Comparison of ENCODE assay signal across 11 cellular contexts in genomic region chr6:157614026-157614484, GRCh38.
DNase-seq lines count a peak whose midpoint lies in the region; ATAC-seq and TF ChIP-seq lines count a peak whose summit lies in the region.
"Had no signal": no experiment of that assay in that cellular context is flagged by ENCODE, and none has a peak within 500 bp of the region (broad histone marks: within the 10 kb centered on the region; RNA-seq: fewer than 3 reads in every experiment).

No MANE protein-coding gene starts in this region.

- H3K36me3 ChIP-seq in mucosa of descending colon (ENCODE audit: low read depth) = no peaks in the 10 kb centered on the region
- H3K36me3 ChIP-seq in sigmoid colon = no peaks in the 10 kb centered on the region
- H3K36me3 ChIP-seq: thyroid gland had no signal

- ATAC-seq in HG02938 (IDR thresholded peaks at IDR 0.05; ENCODE audit: unreplicated experiment) (peak; percentile 74), mucosa of descending colon (peak; percentile 84), HG03025 (IDR thresholded peaks at IDR 0.05; ENCODE audit: low FRiP score, unreplicated experiment) (no peak), HG02884 (IDR thresholded peaks at IDR 0.05; ENCODE audit: unreplicated experiment) (no peak)
- ATAC-seq: activated CD4-positive, CD25-positive, alpha-beta regulatory T cell treated with anti-CD3 and anti-CD28 coated beads, Interleukin-2, amount 50 U/mL, for 24 hours had no signal

- DNase-seq in GM04504 (ENCODE audit: low read depth) (peak; percentile 58), RPMI7951 (ENCODE audit: low read depth) (peak; percentile 12), mucosa of descending colon (peak in 2 of 3 donors; percentile 50 to 51), pons (ENCODE audit: low spot score) (no peak), sigmoid colon (no peak)
- DNase-seq: NCI-H345, thyroid gland had no signal

- no peaks in the 10 kb centered on the region for H3K27me3 ChIP-seq in sigmoid colon
- H3K27me3 ChIP-seq: thyroid gland had no signal

- peaks cover 21% of the 10 kb centered on the region for H3K4me1 ChIP-seq in mucosa of descending colon (ENCODE audit: low read depth)
- H3K4me1 ChIP-seq in sigmoid colon = no peaks in the 10 kb centered on the region

- TF ChIP-seq EP300 in sigmoid colon (IDR thresholded peaks at IDR 0.05) = no peak

- no peaks in the 10 kb centered on the region for H3K9me3 ChIP-seq in mucosa of descending colon
- H3K9me3 ChIP-seq in sigmoid colon = no peaks in the 10 kb centered on the region
- H3K9me3 ChIP-seq: thyroid gland had no signal

- TF ChIP-seq POLR2A in sigmoid colon (IDR thresholded peaks at IDR 0.05) = no peak

- H3K4me3 ChIP-seq in mucosa of descending colon (no peak overlapping the region), sigmoid colon (no peak overlapping the region)
- H3K4me3 ChIP-seq: thyroid gland had no signal

- 70 to 89% methylated on average over 4 of the region's 4 CpGs for WGBS in sigmoid colon, 2 donors

- no peak overlapping the region for H3K27ac ChIP-seq in sigmoid colon
- H3K27ac ChIP-seq: thyroid gland had no signal

- intact Hi-C loops in mucosa of descending colon (cut with DNase I, micrococcal nuclease) = no loop called here
- intact Hi-C loops in sigmoid colon (cut with DNase I) = no loop called here

- TF ChIP-seq CTCF in mucosa of descending colon (IDR thresholded peaks at IDR 0.05) (no peak), sigmoid colon (IDR thresholded peaks at IDR 0.05) (no peak)

Comparison
In these comparisons a context has a peak if more than half of its experiments do, and no peak if none do; other contexts are left out.
1. DNase-seq: peak in GM04504 (single experiment), RPMI7951 (single experiment) and mucosa of descending colon (2 of 3); none in pons (single experiment) and sigmoid colon (single experiment).
2. ATAC-seq: peak in HG02938 (single experiment) and mucosa of descending colon (single experiment); none in HG03025 (single experiment) and HG02884 (single experiment).